17 cellular contexts compared by ENCODE assay signal in genomic region chr5:141696431-141696830, GRCh38.
"Had no signal": no experiment of that assay in that cellular context is flagged by ENCODE, and none has a peak within 500 bp of the region (broad histone marks: within the 10 kb centered on the region; RNA-seq: fewer than 3 reads in every experiment).

No MANE protein-coding gene starts in this region.

- DNase-seq: colonic mucosa; dermis blood vessel endothelial cell; hippocampal formation; left colon; left ventricle myocardium superior; mesendoderm; naive B cell; ovary; right cardiac atrium; small intestine; stimulated activated CD4-positive, alpha-beta T cell treated with anti-CD3 and anti-CD28 coated beads, Interleukin-12 subunit alpha, Interleukin-12 subunit beta, amount 100 ng/mL, for 4 hours; stimulated activated naive CD8-positive, alpha-beta T cell treated with anti-CD3 and anti-CD28 coated beads, Interleukin-15, Interleukin-2, amounts not matched to agents 100 U/mL and 50 U/mL, for 24 hours; thyroid gland had no signal

- H3K9me3 Mint-ChIP-seq: naive B cell, nephron had no signal

- H3K27ac ChIP-seq: colonic mucosa, foreskin keratinocyte, ovary, suprapubic skin, thyroid gland had no signal

- H3K4me1 ChIP-seq: colonic mucosa had no signal

- H3K9me3 ChIP-seq: colonic mucosa, ovary, suprapubic skin, thyroid gland had no signal

- H3K36me3 Mint-ChIP-seq: naive B cell had no signal

- H3K4me3 ChIP-seq: colonic mucosa, ovary, suprapubic skin, thyroid gland had no signal

- ATAC-seq: right cardiac atrium; stimulated activated naive CD8-positive, alpha-beta T cell treated with anti-CD3 and anti-CD28 coated beads, Interleukin-15, Interleukin-2, amounts not matched to agents 100 U/mL and 50 U/mL, for 24 hours had no signal

- H3K36me3 ChIP-seq: colonic mucosa, ovary, suprapubic skin, thyroid gland had no signal

- H3K4me3 Mint-ChIP-seq: naive B cell, nephron had no signal

- H3K27ac Mint-ChIP-seq: nephron, progenitor cell of endocrine pancreas had no signal
